ENCODE assay signal across 17 cellular contexts in the genomic region with DNA sequence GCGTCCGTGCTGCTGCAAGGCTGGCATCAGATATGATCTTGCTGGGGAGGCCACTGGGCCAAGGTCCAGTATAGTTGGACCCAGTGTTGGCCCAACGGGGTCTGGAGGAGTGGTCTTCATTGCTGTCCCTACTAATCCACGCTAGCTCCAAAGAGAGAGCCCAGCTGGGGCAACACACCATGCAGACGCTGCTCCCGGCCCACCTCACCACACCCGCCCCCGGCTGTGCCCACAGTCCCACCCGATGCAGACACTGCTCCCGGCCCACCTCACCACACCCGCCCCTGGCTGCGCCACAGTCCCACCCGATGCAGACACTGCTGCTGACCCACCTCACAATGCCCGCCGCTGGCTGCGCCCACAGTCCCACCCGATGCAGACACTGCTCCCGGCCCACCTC.
DNase-seq lines count a peak whose midpoint lies in the region; ATAC-seq, FAIRE-seq and TF ChIP-seq lines count a peak whose summit lies in the region.
"Had no signal": no experiment of that assay in that cellular context is flagged by ENCODE, and none has a peak within 500 bp of the region (broad histone marks: within the 10 kb centered on the region; RNA-seq: fewer than 3 reads in every experiment).

No MANE protein-coding gene starts in this region.

- TF ChIP-seq POLR2A in suprapubic skin (IDR thresholded peaks at IDR 0.05), result no peak

- ATAC-seq in activated naive CD8-positive, alpha-beta T cell treated with anti-CD3 and anti-CD28 coated beads, Interleukin-2, amount 10 ng/mL, durations not matched to agents 7 days and 5 days (ENCODE audit: low read depth), result no peak
- no peak for ATAC-seq in stimulated activated naive CD8-positive, alpha-beta T cell treated with anti-CD3 and anti-CD28 coated beads, Interleukin-15, Interleukin-2, amounts not matched to agents 100 U/mL and 50 U/mL, for 24 hours
- ATAC-seq: Panc1 had no signal

- no peak overlapping the region for H3K4me3 ChIP-seq in kidney (ENCODE audit: low read length in 2 of 2)
- no peak overlapping the region for H3K4me3 ChIP-seq in suprapubic skin

- H3K27ac ChIP-seq in kidney (ENCODE audit: low read depth in 2 of 2, low read length in 2 of 2) (no peak overlapping the region), suprapubic skin (no peak overlapping the region)

- no peak for TF ChIP-seq CTCF in kidney (IDR thresholded peaks at IDR 0.05; ENCODE audit: borderline replicate concordance, extremely low read depth, insufficient read depth)
- TF ChIP-seq CTCF in suprapubic skin (IDR thresholded peaks at IDR 0.05), result no peak

- no peak for TF ChIP-seq EP300 in suprapubic skin (IDR thresholded peaks at IDR 0.05)

- intact Hi-C loops in kidney (cut with DNase I), result no loop called here

- no peak overlapping the region for H3K4me3 Mint-ChIP-seq in activated naive CD8-positive, alpha-beta T cell treated with anti-CD3 and anti-CD28 coated beads, Interleukin-2, amount 10 ng/mL, durations not matched to agents 7 days and 5 days
- H3K4me3 Mint-ChIP-seq in activated naive CD8-positive, alpha-beta T cell treated with anti-CD3 and anti-CD28 coated beads for 36 hours, result no peak overlapping the region
- H3K4me3 Mint-ChIP-seq: CD4-positive, CD25-positive, alpha-beta regulatory T cell had no signal

- FAIRE-seq in HTR-8/SVneo (lab: Jason Lieb, UNC), result peak; percentile 63
- no peak for FAIRE-seq in kidney (lab: Jason Lieb, UNC)
- FAIRE-seq: H1 had no signal

- H3K36me3 Mint-ChIP-seq in activated naive CD8-positive, alpha-beta T cell treated with anti-CD3 and anti-CD28 coated beads, Interleukin-2, amount 10 ng/mL, durations not matched to agents 7 days and 5 days, result no peaks in the 10 kb centered on the region
- H3K36me3 Mint-ChIP-seq in activated naive CD8-positive, alpha-beta T cell treated with anti-CD3 and anti-CD28 coated beads for 36 hours, result peaks cover 2% of the 10 kb centered on the region
- H3K36me3 Mint-ChIP-seq: CD4-positive, CD25-positive, alpha-beta regulatory T cell had no signal

- peaks cover 3% of the 10 kb centered on the region for H3K9me3 Mint-ChIP-seq in activated naive CD8-positive, alpha-beta T cell treated with anti-CD3 and anti-CD28 coated beads, Interleukin-2, amount 10 ng/mL, durations not matched to agents 7 days and 5 days
- peaks cover 6% of the 10 kb centered on the region for H3K9me3 Mint-ChIP-seq in activated naive CD8-positive, alpha-beta T cell treated with anti-CD3 and anti-CD28 coated beads for 36 hours

- POLR2A ChIA-PET in activated naive CD8-positive, alpha-beta T cell treated with anti-CD3 and anti-CD28 coated beads, Interleukin-2, amount 10 ng/mL, durations not matched to agents 7 days and 5 days (lab: Charles Lee), result no interaction called here

- H3K27me3 Mint-ChIP-seq in activated naive CD8-positive, alpha-beta T cell treated with anti-CD3 and anti-CD28 coated beads, Interleukin-2, amount 10 ng/mL, durations not matched to agents 7 days and 5 days, result peaks cover 10% of the 10 kb centered on the region
- peaks cover 37% of the 10 kb centered on the region for H3K27me3 Mint-ChIP-seq in activated naive CD8-positive, alpha-beta T cell treated with anti-CD3 and anti-CD28 coated beads for 36 hours

- no peak overlapping the region for H3K9ac ChIP-seq in kidney (ENCODE audit: low read length in 2 of 2)

- H3K36me3 ChIP-seq in kidney (ENCODE audit: control insufficient read depth in 1 of 2, insufficient read depth in 2 of 2, low read length in 2 of 2), result no peaks in the 10 kb centered on the region
- H3K36me3 ChIP-seq in suprapubic skin, result no peaks in the 10 kb centered on the region

- H3K9me3 ChIP-seq in kidney (ENCODE audit: control insufficient read depth in 1 of 2, low read length in 2 of 2) (no peaks in the 10 kb centered on the region), suprapubic skin (no peaks in the 10 kb centered on the region)

- peaks cover 5% of the 10 kb centered on the region for H3K27me3 ChIP-seq in suprapubic skin

- DNase-seq in activated naive CD8-positive, alpha-beta T cell treated with anti-CD3 and anti-CD28 coated beads, Interleukin-2, amount 10 ng/mL, durations not matched to agents 7 days and 5 days, result peak; percentile 1
- no peak for DNase-seq in activated naive CD8-positive, alpha-beta T cell treated with anti-CD3 and anti-CD28 coated beads for 36 hours
- DNase-seq in HTR-8/SVneo (ENCODE audit: insufficient read length, low spot score), result no peak
- peak; percentile 42 for DNase-seq in kidney
- DNase-seq in suprapubic skin (ENCODE audit: low spot score in 2 of 2), result peak; percentile 43 to 50
- DNase-seq in stimulated activated naive CD8-positive, alpha-beta T cell treated with anti-CD3 and anti-CD28 coated beads, Interleukin-15, Interleukin-2, amounts not matched to agents 100 U/mL and 50 U/mL, for 24 hours, result no peak
- no peak for DNase-seq in amniotic stem cell (lab: John Stamatoyannopoulos, UW)
- DNase-seq: CD4-positive, CD25-positive, alpha-beta regulatory T cell; Kasumi-1; NCI-H1694; NCI-H2081; NCI-H2171; NCI-H524; NCI-H774; NK-92 treated with Interleukin-12 subunit alpha and Interleukin-12 subunit beta, amount 100 ng/mL, for 24 hours had no signal

- H3K4me1 ChIP-seq in kidney (ENCODE audit: control insufficient read depth in 1 of 2, insufficient read depth in 1 of 2, low read depth in 1 of 2, low read length in 2 of 2) (peaks cover 5 to 12% of the 10 kb centered on the region in 2 donors), suprapubic skin (peaks cover 10% of the 10 kb centered on the region)

- H3K27ac Mint-ChIP-seq in activated naive CD8-positive, alpha-beta T cell treated with anti-CD3 and anti-CD28 coated beads, Interleukin-2, amount 10 ng/mL, durations not matched to agents 7 days and 5 days, result no peak overlapping the region
- no peak overlapping the region for H3K27ac Mint-ChIP-seq in activated naive CD8-positive, alpha-beta T cell treated with anti-CD3 and anti-CD28 coated beads for 36 hours

- H3K4me1 Mint-ChIP-seq in activated naive CD8-positive, alpha-beta T cell treated with anti-CD3 and anti-CD28 coated beads, Interleukin-2, amount 10 ng/mL, durations not matched to agents 7 days and 5 days, result peaks cover 3% of the 10 kb centered on the region
- peaks cover 18% of the 10 kb centered on the region for H3K4me1 Mint-ChIP-seq in activated naive CD8-positive, alpha-beta T cell treated with anti-CD3 and anti-CD28 coated beads for 36 hours

- 88% methylated on average over 15 of the region's 18 CpGs for WGBS in suprapubic skin

Comparison
In these comparisons a context has a peak if more than half of its experiments do, and no peak if none do; other contexts are left out.
1. DNase-seq: peak in activated naive CD8-positive, alpha-beta T cell treated with anti-CD3 and anti-CD28 coated beads, Interleukin-2, amount 10 ng/mL, durations not matched to agents 7 days and 5 days (single experiment), kidney (single experiment) and suprapubic skin (2 of 2); none in activated naive CD8-positive, alpha-beta T cell treated with anti-CD3 and anti-CD28 coated beads for 36 hours (single experiment), HTR-8/SVneo (single experiment), stimulated activated naive CD8-positive, alpha-beta T cell treated with anti-CD3 and anti-CD28 coated beads, Interleukin-15, Interleukin-2, amounts not matched to agents 100 U/mL and 50 U/mL, for 24 hours (single experiment) and amniotic stem cell (single experiment).